ENCODE assay signal across 1 cellular context in genomic region chr12:93466625-93467350, GRCh38.
TF ChIP-seq lines count a peak whose summit lies in the region.

No MANE protein-coding gene starts in this region.

TF ChIP-seq in SK-N-SH, 30 proteins besides CTCF, POLR2A, EP300 and RAD21 (continued from another document):
- TF ChIP-seq CHD2 (IDR thresholded peaks at IDR 0.05; ENCODE audit: low read length, partially characterized antibody), result no peak
